Comparison of ENCODE assay signal across 2 cellular contexts in genomic region chr17:16217002-16217635, GRCh38.
TF ChIP-seq lines count a peak whose summit lies in the region.

Gene PIGL (plus strand): TSS chr17:16217210. CDS start chr17:16217227, 17 bp downstream.

TF ChIP-seq in HEK293, 187 proteins besides CTCF, POLR2A, EP300 and RAD21 (continued from another document and continues in another):
- no peak for TF ChIP-seq ZNF280C (tag by site-specific recombination; IDR thresholded peaks at IDR 0.05)
- TF ChIP-seq ZNF404 (tag by site-specific recombination; IDR thresholded peaks at IDR 0.05) = 0 out of 2 replicates have a peak, but pooled peaks have one; percentile 16
- TF ChIP-seq ZNF692 (tag by site-specific recombination; IDR thresholded peaks at IDR 0.05) = peak; percentile 66; the same call in 1 of the 2 replicates
- no peak for TF ChIP-seq HIC1 (tag by site-specific recombination; IDR thresholded peaks at IDR 0.05)
- TF ChIP-seq ZNF623 (tag by site-specific recombination; IDR thresholded peaks at IDR 0.05) = 0 out of 2 replicates have a peak, but pooled peaks have one; percentile 24
- peak; percentile 63 for TF ChIP-seq ZNF518A (tag by site-specific recombination; conservative IDR thresholded peaks at IDR 0.05; ENCODE audit: low read depth)
- peak; percentile 17 for TF ChIP-seq ZNF510 (tag by site-specific recombination; IDR thresholded peaks at IDR 0.05; ENCODE audit: insufficient replicate concordance)
- TF ChIP-seq ATF2 (tag by site-specific recombination; IDR thresholded peaks at IDR 0.05; ENCODE audit: low read depth) = no peak
- no peak for TF ChIP-seq MZF1 (tag by site-specific recombination; IDR thresholded peaks at IDR 0.05; ENCODE audit: borderline replicate concordance)
- peak; percentile 98 for TF ChIP-seq ZNF660 (tag by site-specific recombination; IDR thresholded peaks at IDR 0.05)
- peak; percentile 28; the same call in 1 of the 2 replicates for TF ChIP-seq ZNF558 (tag by site-specific recombination; IDR thresholded peaks at IDR 0.05)

TF ChIP-seq in GM12878, 131 proteins besides CTCF, POLR2A, EP300 and RAD21 (continued from another document and continues in another):
- peak; percentile 33; the same call in 1 of the 2 replicates for TF ChIP-seq IRF3 (IDR thresholded peaks at IDR 0.05)
- peak; percentile 50; the same call in 1 of the 2 replicates for TF ChIP-seq MTA3 (IDR thresholded peaks at IDR 0.05; ENCODE audit: borderline replicate concordance, low read length)
- peak; percentile 97 for TF ChIP-seq TAF1 (IDR thresholded peaks at IDR 0.05; ENCODE audit: borderline replicate concordance, low read depth, low read length)
- peak; percentile 72 for TF ChIP-seq SIX5 (IDR thresholded peaks at IDR 0.05; ENCODE audit: low read depth, low read length, severe bottlenecking)
- TF ChIP-seq WRNIP1 (IDR thresholded peaks at IDR 0.05; ENCODE audit: borderline replicate concordance, low read depth, low read length) = peak; percentile 99
- 0 out of 2 replicates have a peak, but pooled peaks have one; percentile 30 for TF ChIP-seq ATF7 (IDR thresholded peaks at IDR 0.05; ENCODE audit: low read depth)
- peak; percentile 56 for TF ChIP-seq NRF1 (conservative IDR thresholded peaks at IDR 0.05; ENCODE audit: low read depth, low read length)
- TF ChIP-seq LARP7 (IDR thresholded peaks at IDR 0.05) = peak; percentile 71
- no peak for TF ChIP-seq ZNF384 (IDR thresholded peaks at IDR 0.05; ENCODE audit: borderline replicate concordance, low read depth, low read length)
- no peak for TF ChIP-seq E2F4 (IDR thresholded peaks at IDR 0.05; ENCODE audit: low read depth, low read length)
- peak; percentile 94 for TF ChIP-seq ZBTB11 (CRISPR knock-in tag; IDR thresholded peaks at IDR 0.05)
- peak; percentile 89 for TF ChIP-seq SMARCA5 (IDR thresholded peaks at IDR 0.05)
- TF ChIP-seq TARDBP (IDR thresholded peaks at IDR 0.05; ENCODE audit: borderline replicate concordance) = no peak
- TF ChIP-seq CBX5 (IDR thresholded peaks at IDR 0.05; ENCODE audit: low read depth) = peak; percentile 87; the same call in 1 of the 2 replicates
- TF ChIP-seq POLR2AphosphoS5 (IDR thresholded peaks at IDR 0.05; ENCODE audit: low read length) = peak; percentile 97
- no peak for TF ChIP-seq SMC3 (IDR thresholded peaks at IDR 0.05; ENCODE audit: borderline replicate concordance, low read length)
- TF ChIP-seq ZBTB40 (IDR thresholded peaks at IDR 0.05; ENCODE audit: borderline replicate concordance) = peak; percentile 96
- no peak for TF ChIP-seq KDM1A (IDR thresholded peaks at IDR 0.05; ENCODE audit: borderline replicate concordance)
- no peak for TF ChIP-seq PAX8 (IDR thresholded peaks at IDR 0.05)
- no peak for TF ChIP-seq JUNB (IDR thresholded peaks at IDR 0.05)
- TF ChIP-seq EGR1 (IDR thresholded peaks at IDR 0.05; ENCODE audit: borderline replicate concordance in 1 of 2, low read depth in 2 of 2, low read length in 2 of 2) = no peak
- peak; percentile 45 for TF ChIP-seq USF1 (IDR thresholded peaks at IDR 0.05; ENCODE audit: borderline replicate concordance, extremely low read length, insufficient read depth, low read depth, low read length)
- peak; percentile 47 for TF ChIP-seq KLF5 (IDR thresholded peaks at IDR 0.05; ENCODE audit: partially characterized antibody)
- TF ChIP-seq HDGF (IDR thresholded peaks at IDR 0.05) = no peak
- TF ChIP-seq TBL1XR1 (IDR thresholded peaks at IDR 0.05; ENCODE audit: low read depth, low read length) = peak; percentile 42; the same call in 1 of the 2 replicates
- no peak for TF ChIP-seq PRDM15 (CRISPR knock-in tag; IDR thresholded peaks at IDR 0.05)
- no peak for TF ChIP-seq ATF3 (IDR thresholded peaks at IDR 0.05; ENCODE audit: borderline replicate concordance, extremely low read depth, low read depth, low read length)
- TF ChIP-seq GABPA (IDR thresholded peaks at IDR 0.05; ENCODE audit: low read depth) = peak; percentile 91
- TF ChIP-seq NR2C1 (IDR thresholded peaks at IDR 0.05) = peak; percentile 94
- peak; percentile 84 for TF ChIP-seq MYC (IDR thresholded peaks at IDR 0.05; ENCODE audit: insufficient read depth, insufficient read length, insufficient replicate concordance, low read length, severe bottlenecking)
- peak; percentile 83 for TF ChIP-seq E2F8 (IDR thresholded peaks at IDR 0.05; ENCODE audit: low read depth, partially characterized antibody)
